In the genomic region with DNA sequence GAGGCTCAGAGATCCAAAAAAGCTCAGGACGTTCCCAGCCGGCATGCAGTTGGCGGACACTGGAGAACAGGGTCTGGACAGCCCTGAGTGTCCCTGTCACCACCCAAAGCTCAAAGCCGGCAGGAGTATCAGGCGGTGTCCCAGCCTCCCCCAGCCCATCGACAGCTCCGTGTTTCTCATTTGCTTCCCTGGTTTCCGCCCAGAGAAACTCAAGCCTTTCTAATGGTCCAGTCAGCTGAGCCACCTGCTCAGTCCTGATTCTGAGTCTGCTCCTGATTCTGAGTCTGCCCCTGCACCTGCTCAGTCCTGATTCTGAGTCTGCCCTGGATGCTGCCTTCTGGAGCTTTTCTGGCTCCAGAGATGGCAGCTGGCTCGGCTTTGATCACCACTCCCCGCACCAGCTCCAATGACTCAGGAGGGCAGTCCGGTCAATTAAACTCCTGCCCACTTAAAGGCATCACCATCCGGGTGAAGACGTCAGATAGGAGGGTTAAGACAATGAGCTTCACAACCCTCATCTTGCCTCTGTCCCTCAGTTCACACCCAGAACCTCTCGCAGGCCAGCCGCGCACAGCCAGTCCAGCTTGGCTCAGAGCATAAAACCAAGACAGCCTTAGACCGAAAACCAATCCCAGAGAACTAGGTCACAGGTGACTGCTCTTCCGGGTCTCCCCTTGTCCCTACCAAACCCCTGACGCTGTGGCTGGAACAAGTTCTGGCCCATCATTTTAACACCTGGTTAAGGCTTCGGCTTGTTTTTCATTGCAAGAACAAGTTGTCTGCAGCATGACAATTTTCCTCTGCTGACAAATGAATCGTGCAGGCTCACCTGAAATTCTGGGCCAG, we compare ENCODE assay signal across 1 cellular context.
TF ChIP-seq lines count a peak whose summit lies in the region.

No MANE protein-coding gene starts in this region.

TF ChIP-seq in HCT116, 20 proteins besides CTCF, POLR2A, EP300 and RAD21 (continued from another document):
- TF ChIP-seq, protein P1, sequence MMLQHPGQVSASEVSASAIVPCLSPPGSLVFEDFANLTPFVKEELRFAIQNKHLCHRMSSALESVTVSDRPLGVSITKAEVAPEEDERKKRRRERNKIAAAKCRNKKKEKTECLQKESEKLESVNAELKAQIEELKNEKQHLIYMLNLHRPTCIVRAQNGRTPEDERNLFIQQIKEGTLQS (IDR thresholded peaks at IDR 0.05), result no peak
- TF ChIP-seq CBX3 (IDR thresholded peaks at IDR 0.05; ENCODE audit: low read depth) (no peak), EGR1 (IDR thresholded peaks at IDR 0.05; ENCODE audit: low read depth) (no peak), YY1 (IDR thresholded peaks at IDR 0.05; ENCODE audit: extremely low read depth, insufficient replicate concordance, low read depth, low read length) (no peak), SRF (IDR thresholded peaks at IDR 0.05; ENCODE audit: low read depth) (no peak), POLR2AphosphoS5 (IDR thresholded peaks at IDR 0.05; ENCODE audit: low read depth, low read length) (no peak), EZH2phosphoT487 (IDR thresholded peaks at IDR 0.05; ENCODE audit: borderline replicate concordance) (no peak), CEBPB (IDR thresholded peaks at IDR 0.05; ENCODE audit: low read depth) (no peak), FOSL1 (IDR thresholded peaks at IDR 0.05; ENCODE audit: low read depth) (no peak), ELF1 (IDR thresholded peaks at IDR 0.05; ENCODE audit: borderline replicate concordance, low read depth) (no peak)
- TF ChIP-seq, protein P2, sequence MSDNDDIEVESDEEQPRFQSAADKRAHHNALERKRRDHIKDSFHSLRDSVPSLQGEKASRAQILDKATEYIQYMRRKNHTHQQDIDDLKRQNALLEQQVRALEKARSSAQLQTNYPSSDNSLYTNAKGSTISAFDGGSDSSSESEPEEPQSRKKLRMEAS (IDR thresholded peaks at IDR 0.05), result no peak
- TF ChIP-seq, protein P3, sequence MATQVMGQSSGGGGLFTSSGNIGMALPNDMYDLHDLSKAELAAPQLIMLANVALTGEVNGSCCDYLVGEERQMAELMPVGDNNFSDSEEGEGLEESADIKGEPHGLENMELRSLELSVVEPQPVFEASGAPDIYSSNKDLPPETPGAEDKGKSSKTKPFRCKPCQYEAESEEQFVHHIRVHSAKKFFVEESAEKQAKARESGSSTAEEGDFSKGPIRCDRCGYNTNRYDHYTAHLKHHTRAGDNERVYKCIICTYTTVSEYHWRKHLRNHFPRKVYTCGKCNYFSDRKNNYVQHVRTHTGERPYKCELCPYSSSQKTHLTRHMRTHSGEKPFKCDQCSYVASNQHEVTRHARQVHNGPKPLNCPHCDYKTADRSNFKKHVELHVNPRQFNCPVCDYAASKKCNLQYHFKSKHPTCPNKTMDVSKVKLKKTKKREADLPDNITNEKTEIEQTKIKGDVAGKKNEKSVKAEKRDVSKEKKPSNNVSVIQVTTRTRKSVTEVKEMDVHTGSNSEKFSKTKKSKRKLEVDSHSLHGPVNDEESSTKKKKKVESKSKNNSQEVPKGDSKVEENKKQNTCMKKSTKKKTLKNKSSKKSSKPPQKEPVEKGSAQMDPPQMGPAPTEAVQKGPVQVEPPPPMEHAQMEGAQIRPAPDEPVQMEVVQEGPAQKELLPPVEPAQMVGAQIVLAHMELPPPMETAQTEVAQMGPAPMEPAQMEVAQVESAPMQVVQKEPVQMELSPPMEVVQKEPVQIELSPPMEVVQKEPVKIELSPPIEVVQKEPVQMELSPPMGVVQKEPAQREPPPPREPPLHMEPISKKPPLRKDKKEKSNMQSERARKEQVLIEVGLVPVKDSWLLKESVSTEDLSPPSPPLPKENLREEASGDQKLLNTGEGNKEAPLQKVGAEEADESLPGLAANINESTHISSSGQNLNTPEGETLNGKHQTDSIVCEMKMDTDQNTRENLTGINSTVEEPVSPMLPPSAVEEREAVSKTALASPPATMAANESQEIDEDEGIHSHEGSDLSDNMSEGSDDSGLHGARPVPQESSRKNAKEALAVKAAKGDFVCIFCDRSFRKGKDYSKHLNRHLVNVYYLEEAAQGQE (IDR thresholded peaks at IDR 0.05; ENCODE audit: low read depth), result no peak
